Comparison of ENCODE assay signal across 14 cellular contexts in the genomic region with DNA sequence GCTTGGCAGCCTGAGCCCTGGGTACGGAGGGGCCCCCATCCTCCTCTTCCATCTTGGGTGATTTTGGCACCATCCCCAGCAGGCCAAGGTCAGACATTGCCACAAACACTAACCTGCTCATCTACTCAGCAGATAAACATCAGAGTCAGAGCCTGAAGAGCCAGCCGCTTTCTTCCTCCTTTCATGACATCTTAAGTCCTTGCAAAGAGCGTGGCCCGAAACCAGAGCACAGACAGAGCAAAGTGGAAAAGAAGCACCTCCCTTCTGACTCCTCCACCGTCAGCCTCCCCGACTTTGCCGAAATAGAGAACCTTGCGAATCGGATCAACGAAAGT. TPM values are rescaled to one million over a fixed set of nuclear protein-coding genes. Genes with fewer than 3 reads are reported as not detected.
DNase-seq lines count a peak whose midpoint lies in the region; ATAC-seq and TF ChIP-seq lines count a peak whose summit lies in the region.
"Had no signal": no experiment of that assay in that cellular context is flagged by ENCODE, and none has a peak within 500 bp of the region (broad histone marks: within the 10 kb centered on the region; RNA-seq: fewer than 3 reads in every experiment).

No MANE protein-coding gene starts in this region.

- peaks cover 80% of the 10 kb centered on the region for H3K4me1 Mint-ChIP-seq in activated CD4-positive, alpha-beta memory T cell treated with anti-CD3 and anti-CD28 coated beads, Interleukin-2, amount 10 ng/mL, durations not matched to agents 7 days and 5 days

- ATAC-seq in mucosa of descending colon = no peak
- no peak for ATAC-seq in omental fat pad (ENCODE audit: low FRiP score)
- ATAC-seq: sciatic nerve had no signal

- peak; percentile 64 for DNase-seq in activated CD8-positive, alpha-beta memory T cell treated with anti-CD3 and anti-CD28 coated beads for 24 hours
- no peak for DNase-seq in activated CD8-positive, alpha-beta memory T cell treated with anti-CD3 and anti-CD28 coated beads, Interleukin-2, amount 50 U/mL, for 4 hours
- DNase-seq in activated CD4-positive, alpha-beta memory T cell treated with anti-CD3 and anti-CD28 coated beads, Interleukin-2, amount 10 ng/mL, durations not matched to agents 7 days and 5 days = peak; percentile 41
- DNase-seq in adrenal gland (peak in 4 of 7 donors; percentile 20 to 34 (median 28)), spleen (no peak), mucosa of descending colon (no peak), NCI-H69 (lab: John Stamatoyannopoulos, UW) (no peak), omental fat pad (ENCODE audit: low spot score) (no peak)
- DNase-seq: NCI-H524 treated with DMSO at 0.1 percent for 48 hours had no signal

- H3K4me3 ChIP-seq in adrenal gland (no peak overlapping the region), spleen (peak overlapping the region in 2 of 8 donors; percentile 6 to 44), mucosa of descending colon (no peak overlapping the region)
- H3K4me3 ChIP-seq: HAP-1 had no signal

- peaks cover 3% of the 10 kb centered on the region for H3K27me3 Mint-ChIP-seq in activated CD4-positive, alpha-beta memory T cell treated with anti-CD3 and anti-CD28 coated beads, Interleukin-2, amount 10 ng/mL, durations not matched to agents 7 days and 5 days

- CTCF ChIA-PET in activated CD4-positive, alpha-beta memory T cell treated with anti-CD3 and anti-CD28 coated beads, Interleukin-2, amount 10 ng/mL, durations not matched to agents 7 days and 5 days (lab: Charles Lee) = interaction anchor here (0.7 to 2.4 kb wide), 18 partner anchors 9 to 584 kb away, joined by 3 to 174 read pairs (median 6); a partner anchor contains a TSS

- POLR2A ChIA-PET in activated CD4-positive, alpha-beta memory T cell treated with anti-CD3 and anti-CD28 coated beads, Interleukin-2, amount 10 ng/mL, durations not matched to agents 7 days and 5 days (lab: Charles Lee) = interaction anchor here (1.5 to 2.1 kb wide), 5 partner anchors 29 to 369 kb away, joined by 4 to 13 read pairs (median 6); a partner anchor contains a TSS

- TF ChIP-seq POLR2A in adrenal gland (IDR thresholded peaks at IDR 0.05) (no peak), spleen (IDR thresholded peaks at IDR 0.05) (no peak)

- H3K36me3 ChIP-seq in adrenal gland (replicated peaks in 1 of 2) (peaks cover 0 to 7% of the 10 kb centered on the region in 2 donors), spleen (no peaks in the 10 kb centered on the region), mucosa of descending colon (ENCODE audit: low read depth) (peaks cover 4% of the 10 kb centered on the region)
- H3K36me3 ChIP-seq: Peyer's patch had no signal

- peak overlapping the region; percentile 85 for H3K27ac Mint-ChIP-seq in activated CD4-positive, alpha-beta memory T cell treated with anti-CD3 and anti-CD28 coated beads, Interleukin-2, amount 10 ng/mL, durations not matched to agents 7 days and 5 days

- H3K9me3 Mint-ChIP-seq in activated CD4-positive, alpha-beta memory T cell treated with anti-CD3 and anti-CD28 coated beads, Interleukin-2, amount 10 ng/mL, durations not matched to agents 7 days and 5 days = no peaks in the 10 kb centered on the region
- H3K9me3 Mint-ChIP-seq: nephron had no signal

- H3K4me1 ChIP-seq in adrenal gland (replicated peaks in 1 of 2) (peaks cover 24 to 26% of the 10 kb centered on the region in 2 donors), spleen (peaks cover 20 to 87% (median 65%) of the 10 kb centered on the region in 6 donors), mucosa of descending colon (ENCODE audit: low read depth) (peaks cover 20% of the 10 kb centered on the region)

- peaks cover 55% of the 10 kb centered on the region for H3K36me3 Mint-ChIP-seq in activated CD4-positive, alpha-beta memory T cell treated with anti-CD3 and anti-CD28 coated beads, Interleukin-2, amount 10 ng/mL, durations not matched to agents 7 days and 5 days (ENCODE audit: low read depth)

- H3K27ac ChIP-seq in adrenal gland = peak overlapping the region in 1 of 5 donors; percentile 15
- peak overlapping the region in 7 of 8 donors; percentile 33 to 81 (median 68) for H3K27ac ChIP-seq in spleen
- H3K27ac ChIP-seq: epithelial cell of prostate had no signal

- intact Hi-C loops in adrenal gland (cut with DNase I) (loop anchor here (2.0 to 5.0 kb wide), 2 partner anchors 284 to 286 kb away; no protein-coding TSS in a partner anchor), spleen (cut with DNase I; ENCODE audit: low total_unique reads) (loop anchor here (5.0 kb wide), 1 partner anchor 289 kb away; no protein-coding TSS in a partner anchor), mucosa of descending colon (cut with DNase I, micrococcal nuclease) (loop anchor here in 1 of 2 donors (5.0 kb wide), 1 partner anchor 284 kb away; no protein-coding TSS in a partner anchor)

- H3K27me3 ChIP-seq in adrenal gland (no peaks in the 10 kb centered on the region), spleen (replicated peaks in 1 of 7) (peaks cover 0 to 19% (median 0%) of the 10 kb centered on the region in 7 donors)
- H3K27me3 ChIP-seq: Peyer's patch had no signal

- 63 to 76% (median 69%) methylated on average over 9 to 10 of the region's 10 CpGs for WGBS in adrenal gland, 4 donors
- WGBS in spleen, 5 donors = 33 to 66% (median 43%) methylated on average over 10 of the region's 10 CpGs

- H3K9me3 ChIP-seq in adrenal gland (replicated peaks in 1 of 3) (no peaks in the 10 kb centered on the region), spleen (no peaks in the 10 kb centered on the region), mucosa of descending colon (no peaks in the 10 kb centered on the region)
- H3K9me3 ChIP-seq: HAP-1, Peyer's patch had no signal

- peak overlapping the region; percentile 80 for H3K4me3 Mint-ChIP-seq in activated CD4-positive, alpha-beta memory T cell treated with anti-CD3 and anti-CD28 coated beads, Interleukin-2, amount 10 ng/mL, durations not matched to agents 7 days and 5 days

- TF ChIP-seq CTCF in adrenal gland (IDR thresholded peaks at IDR 0.05) = no peak
- no peak for TF ChIP-seq CTCF in spleen (IDR thresholded peaks at IDR 0.05 in 8 of 11, conservative IDR thresholded peaks at IDR 0.05 in 3 of 11)
- TF ChIP-seq CTCF in mucosa of descending colon (IDR thresholded peaks at IDR 0.05) = no peak
- no peak for TF ChIP-seq CTCF in omental fat pad (IDR thresholded peaks at IDR 0.05)

RNA-seq across cellular contexts. Expression of a gene that starts 32.8 kb away (rescaled TPM):
- 10 to 100 TPM; 85.5 to 85.6 TPM for total RNA-seq in activated CD4-positive, alpha-beta memory T cell treated with anti-CD3 and anti-CD28 coated beads, Interleukin-2, amount 10 ng/mL, durations not matched to agents 7 days and 5 days
- total RNA-seq in adrenal gland (10 to 100 TPM in 7 of 8 donors, 1 to 10 TPM in 1; 5.4 to 18.0 (median 12.3) TPM), spleen (10 to 100 TPM; 19.5 to 47.1 (median 29.6) TPM), mucosa of descending colon (10 to 100 TPM in 1 of 3 donors, 1 to 10 TPM in 2; 3.7 to 21.8 (median 5.6) TPM), omental fat pad (10 to 100 TPM in 3 of 4 donors, 1 to 10 TPM in 1; 9.6 to 61.5 (median 30.9) TPM)
- polyA plus RNA-seq in adrenal gland (10 to 100 TPM in 2 of 3 donors, 1 to 10 TPM in 1; 6.9 to 15.0 (median 10.1) TPM), spleen (10 to 100 TPM in 1 of 3 donors, 1 to 10 TPM in 2; 3.0 to 11.8 (median 4.1) TPM)

Comparison
In these comparisons a context has a peak if more than half of its experiments do, and no peak if none do; other contexts are left out.
1. DNase-seq: peak in activated CD8-positive, alpha-beta memory T cell treated with anti-CD3 and anti-CD28 coated beads for 24 hours (single experiment), activated CD4-positive, alpha-beta memory T cell treated with anti-CD3 and anti-CD28 coated beads, Interleukin-2, amount 10 ng/mL, durations not matched to agents 7 days and 5 days (single experiment) and adrenal gland (4 of 7); none in activated CD8-positive, alpha-beta memory T cell treated with anti-CD3 and anti-CD28 coated beads, Interleukin-2, amount 50 U/mL, for 4 hours (single experiment), spleen (single experiment), mucosa of descending colon (0 of 3), NCI-H69 (single experiment) and omental fat pad (single experiment).